Comparison of ENCODE assay signal across 11 cellular contexts in genomic region chr14:79809849-79810612, GRCh38.
DNase-seq lines count a peak whose midpoint lies in the region; ATAC-seq and TF ChIP-seq lines count a peak whose summit lies in the region.
"Had no signal": no experiment of that assay in that cellular context is flagged by ENCODE, and none has a peak within 500 bp of the region (broad histone marks: within the 10 kb centered on the region; RNA-seq: fewer than 3 reads in every experiment).

No MANE protein-coding gene starts in this region.

- H3T11ph ChIP-seq in H9 (ENCODE audit: low read length): no peak overlapping the region

- intact Hi-C loops in head of caudate nucleus (cut with DNase I) (no loop called here), heart left ventricle (cut with DNase I) (no loop called here), ascending aorta (cut with DNase I) (no loop called here)

- no peak overlapping the region for H3K56ac ChIP-seq in H9 (ENCODE audit: insufficient read length, low read depth, low read length)

- H2AFZ ChIP-seq in H9 (ENCODE audit: low read length): no peak overlapping the region

- no peak overlapping the region for H4K91ac ChIP-seq in H9 (ENCODE audit: insufficient read length, low read depth, low read length)

- no CpG with 5 or more reads among the region's 3 CpGs for WGBS in H9 (ENCODE audit: extremely low coverage, insufficient read length, low lambda C conversion rate)
- WGBS in heart left ventricle, 4 donors: 76 to 83% (median 78%) methylated on average over 3 of the region's 3 CpGs

- no peak overlapping the region for H2AK5ac ChIP-seq in H9 (ENCODE audit: insufficient read length, low read length)

- no peak overlapping the region for H2BK120ac ChIP-seq in H9 (ENCODE audit: low read depth, low read length, poor library complexity, severe bottlenecking)

- no peak overlapping the region for H3K27ac Mint-ChIP-seq in H9
- no peak overlapping the region for H3K27ac Mint-ChIP-seq in activated naive CD4-positive, alpha-beta T cell treated with anti-CD3 and anti-CD28 coated beads, Interleukin-2, amount 10 ng/mL, durations not matched to agents 7 days and 5 days

- no peaks in the 10 kb centered on the region for H3K27me3 ChIP-seq in H9 (ENCODE audit: insufficient read depth, low read length)
- H3K27me3 ChIP-seq in heart left ventricle: no peaks in the 10 kb centered on the region
- H3K27me3 ChIP-seq in ascending aorta: no peaks in the 10 kb centered on the region
- H3K27me3 ChIP-seq: tibial artery had no signal

- H3K27me3 Mint-ChIP-seq in H9 (ENCODE audit: low read depth): no peaks in the 10 kb centered on the region
- no peaks in the 10 kb centered on the region for H3K27me3 Mint-ChIP-seq in activated naive CD4-positive, alpha-beta T cell treated with anti-CD3 and anti-CD28 coated beads, Interleukin-2, amount 10 ng/mL, durations not matched to agents 7 days and 5 days

- no peaks in the 10 kb centered on the region for H3K23me2 ChIP-seq in H9 (ENCODE audit: insufficient read length, low read depth, low read length, poor library complexity, severe bottlenecking)

- no peaks in the 10 kb centered on the region for H4K20me1 ChIP-seq in H9 (ENCODE audit: control insufficient read depth, insufficient read depth, insufficient read length)

- no peak overlapping the region for H3K27ac ChIP-seq in H9 (ENCODE audit: insufficient read length, low read depth, low read length)
- no peak overlapping the region for H3K27ac ChIP-seq in heart left ventricle
- no peak overlapping the region for H3K27ac ChIP-seq in ascending aorta
- H3K27ac ChIP-seq: tibial artery had no signal

- TF ChIP-seq CTCF in H9 (conservative IDR thresholded peaks at IDR 0.05) (peak; percentile 58), heart left ventricle (IDR thresholded peaks at IDR 0.05) (no peak), ascending aorta (IDR thresholded peaks at IDR 0.05) (no peak)

- no peaks in the 10 kb centered on the region for H3K4me1 Mint-ChIP-seq in H9
- no peaks in the 10 kb centered on the region for H3K4me1 Mint-ChIP-seq in activated naive CD4-positive, alpha-beta T cell treated with anti-CD3 and anti-CD28 coated beads, Interleukin-2, amount 10 ng/mL, durations not matched to agents 7 days and 5 days

- no peak overlapping the region for H3K18ac ChIP-seq in H9 (ENCODE audit: insufficient read length, low read depth, low read length)

- TF ChIP-seq POLR2A in heart left ventricle (IDR thresholded peaks at IDR 0.05): no peak

- H3K14ac ChIP-seq in H9 (ENCODE audit: insufficient read depth, low read length): no peak overlapping the region

- H4K8ac ChIP-seq in H9 (replicated peaks; ENCODE audit: insufficient read length, low read depth, low read length): no peak overlapping the region

- no peak overlapping the region for H3K9ac ChIP-seq in H9 (ENCODE audit: extremely low read depth, insufficient read length, low read length)

- H3K4ac ChIP-seq in H9 (ENCODE audit: low read depth, low read length): no peak overlapping the region

- H3K4me2 ChIP-seq in H9 (ENCODE audit: insufficient read depth, insufficient read length, low read length): no peak overlapping the region

- ATAC-seq in heart left ventricle: no peak
- ATAC-seq in GM21723 (IDR thresholded peaks at IDR 0.05; ENCODE audit: unreplicated experiment): no peak

- no peak overlapping the region for H3K4me3 ChIP-seq in heart left ventricle
- no peak overlapping the region for H3K4me3 ChIP-seq in ascending aorta
- H3K4me3 ChIP-seq: tibial artery had no signal

- no peak overlapping the region for H2BK20ac ChIP-seq in H9 (ENCODE audit: low read depth, low read length, poor library complexity, severe bottlenecking)

- H3K9me3 ChIP-seq in H9 (ENCODE audit: control insufficient read depth, low read depth, low read length) (no peaks in the 10 kb centered on the region), heart left ventricle (peaks cover 0 to 3% (median 0%) of the 10 kb centered on the region in 12 donors), ascending aorta (no peaks in the 10 kb centered on the region)
- H3K9me3 ChIP-seq: tibial artery had no signal

- no peak overlapping the region for H2BK5ac ChIP-seq in H9 (ENCODE audit: insufficient read length, low read length)

- no peak overlapping the region for H3K4me3 Mint-ChIP-seq in H9
- H3K4me3 Mint-ChIP-seq in activated naive CD4-positive, alpha-beta T cell treated with anti-CD3 and anti-CD28 coated beads, Interleukin-2, amount 10 ng/mL, durations not matched to agents 7 days and 5 days: no peak overlapping the region

- no peak overlapping the region for H4K5ac ChIP-seq in H9 (ENCODE audit: insufficient read length, low read depth, low read length)

- no peak overlapping the region for H3K23ac ChIP-seq in H9 (ENCODE audit: insufficient read length, low read depth, low read length)

- no peak overlapping the region for H2BK15ac ChIP-seq in H9 (ENCODE audit: low read depth, low read length)

- no peak overlapping the region for H2BK12ac ChIP-seq in H9 (ENCODE audit: insufficient read length, low read depth, low read length)

- no peaks in the 10 kb centered on the region for H3K79me1 ChIP-seq in H9 (ENCODE audit: insufficient read depth, low read depth, low read length, poor library complexity, severe bottlenecking)

- H3K36me3 ChIP-seq in heart left ventricle: no peaks in the 10 kb centered on the region
- no peaks in the 10 kb centered on the region for H3K36me3 ChIP-seq in ascending aorta
- H3K36me3 ChIP-seq: tibial artery had no signal

- H3K36me3 Mint-ChIP-seq in H9 (ENCODE audit: insufficient read depth in 1 of 3, low read depth in 3 of 3): no peaks in the 10 kb centered on the region
- H3K36me3 Mint-ChIP-seq in activated naive CD4-positive, alpha-beta T cell treated with anti-CD3 and anti-CD28 coated beads, Interleukin-2, amount 10 ng/mL, durations not matched to agents 7 days and 5 days: no peaks in the 10 kb centered on the region

- H3K9me3 Mint-ChIP-seq in H9: no peaks in the 10 kb centered on the region
- no peaks in the 10 kb centered on the region for H3K9me3 Mint-ChIP-seq in activated naive CD4-positive, alpha-beta T cell treated with anti-CD3 and anti-CD28 coated beads, Interleukin-2, amount 10 ng/mL, durations not matched to agents 7 days and 5 days

- DNase-seq in ACHN: peak; percentile 25
- DNase-seq in H9: no peak
- peak; percentile 14 for DNase-seq in NCI-H82 treated with DMSO at 0.1 percent for 48 hours (lab: John Stamatoyannopoulos, UW; ENCODE audit: unreplicated experiment)
- peak in 25 of 42 donors; percentile 6 to 82 (median 53) for DNase-seq in head of caudate nucleus
- no peak for DNase-seq in heart left ventricle
- no peak for DNase-seq in ascending aorta (ENCODE audit: low spot score in 2 of 2)
- DNase-seq in activated naive CD4-positive, alpha-beta T cell treated with anti-CD3 and anti-CD28 coated beads, Interleukin-2, amount 10 ng/mL, durations not matched to agents 7 days and 5 days: no peak
- DNase-seq: activated T-cell treated with anti-CD3 and anti-CD28 coated beads, Interleukin-2, amount 50 U/mL, for 1 hour; NCI-H226; tibial artery had no signal

- in situ Hi-C loops in ACHN (cut with HindIII; ENCODE audit: low pct_ligation_motif_present, low pct_unique_long_range_greater_than_20kb, low sequenced_read_pairs): no loop called here

- H3K4me1 ChIP-seq in H9 (ENCODE audit: insufficient read depth, low read length) (no peaks in the 10 kb centered on the region), heart left ventricle (no peaks in the 10 kb centered on the region), ascending aorta (no peaks in the 10 kb centered on the region)
- H3K4me1 ChIP-seq: tibial artery had no signal

- CTCF ChIA-PET in activated naive CD4-positive, alpha-beta T cell treated with anti-CD3 and anti-CD28 coated beads, Interleukin-2, amount 10 ng/mL, durations not matched to agents 7 days and 5 days (lab: Charles Lee): no interaction called here

- H3K79me2 ChIP-seq in H9 (ENCODE audit: insufficient read depth, low read length): no peaks in the 10 kb centered on the region

Comparison
In these comparisons a context has a peak if more than half of its experiments do, and no peak if none do; other contexts are left out.
1. DNase-seq: peak in ACHN (single experiment), NCI-H82 treated with DMSO at 0.1 percent for 48 hours (single experiment) and head of caudate nucleus (25 of 42); none in H9 (single experiment), heart left ventricle (0 of 5), ascending aorta (0 of 2) and activated naive CD4-positive, alpha-beta T cell treated with anti-CD3 and anti-CD28 coated beads, Interleukin-2, amount 10 ng/mL, durations not matched to agents 7 days and 5 days (single experiment).